ENCODE assay signal across 19 cellular contexts in genomic region chr9:16282216-16282615, GRCh38.
DNase-seq lines count a peak whose midpoint lies in the region; ATAC-seq and TF ChIP-seq lines count a peak whose summit lies in the region.
"Had no signal": no experiment of that assay in that cellular context is flagged by ENCODE, and none has a peak within 500 bp of the region (broad histone marks: within the 10 kb centered on the region; RNA-seq: fewer than 3 reads in every experiment).

No MANE protein-coding gene starts in this region.

- H3K9me3 ChIP-seq in GM23248 (ENCODE audit: low read depth) (no peaks in the 10 kb centered on the region), SK-N-MC (ENCODE audit: low read depth, low read length) (no peaks in the 10 kb centered on the region), sigmoid colon (no peaks in the 10 kb centered on the region)
- no peaks in the 10 kb centered on the region for H3K9me3 ChIP-seq in CD4-positive, alpha-beta T cell (ENCODE audit: control insufficient read depth, low read length)
- H3K9me3 ChIP-seq: right atrium auricular region, upper lobe of right lung had no signal

- H3K4me1 Mint-ChIP-seq in T-cell, result no peaks in the 10 kb centered on the region
- no peaks in the 10 kb centered on the region for H3K4me1 Mint-ChIP-seq in CD4-positive, alpha-beta T cell (ENCODE audit: low read depth)
- H3K4me1 Mint-ChIP-seq: naive thymus-derived CD4-positive, alpha-beta T cell had no signal

- no peak for ATAC-seq in T-cell (replicated peaks in 1 of 4)
- ATAC-seq in CD4-positive, alpha-beta T cell (ENCODE audit: poor library complexity), result no peak
- ATAC-seq: naive thymus-derived CD4-positive, alpha-beta T cell; upper lobe of right lung had no signal

- H3K27ac ChIP-seq in GM23248 (no peak overlapping the region), SK-N-MC (no peak overlapping the region), sigmoid colon (peak overlapping the region in 3 of 4 donors; percentile 53 to 73 (median 68))
- no peak overlapping the region for H3K27ac ChIP-seq in CD4-positive, alpha-beta T cell (ENCODE audit: low read depth, low read length)
- H3K27ac ChIP-seq: left ventricle myocardium inferior, right atrium auricular region, upper lobe of right lung had no signal

- no peaks in the 10 kb centered on the region for H3K9me2 ChIP-seq in GM23248 (ENCODE audit: insufficient read depth)

- TF ChIP-seq EP300 in sigmoid colon (IDR thresholded peaks at IDR 0.05), result no peak

- POLR2A ChIA-PET in T-cell (lab: Charles Lee), result no interaction called here
- POLR2A ChIA-PET in CD4-positive, alpha-beta T cell (lab: Charles Lee), result no interaction called here

- no peak overlapping the region for H2AFZ ChIP-seq in GM23248

- H3K4me2 ChIP-seq in GM23248 (ENCODE audit: unreplicated experiment), result no peak overlapping the region

- H3K4me3 ChIP-seq in GM23248, result no peak overlapping the region
- H3K4me3 ChIP-seq in SK-N-MC, result no peak overlapping the region
- no peak overlapping the region for H3K4me3 ChIP-seq in fibroblast of the aortic adventitia (ENCODE audit: low read depth, low read length)
- H3K4me3 ChIP-seq in sigmoid colon, result no peak overlapping the region
- H3K4me3 ChIP-seq: left ventricle myocardium inferior, right atrium auricular region, upper lobe of right lung had no signal

- H3K36me3 ChIP-seq in GM23248 (ENCODE audit: low read depth) (no peaks in the 10 kb centered on the region), SK-N-MC (ENCODE audit: insufficient read depth, low read length) (no peaks in the 10 kb centered on the region), sigmoid colon (no peaks in the 10 kb centered on the region)
- H3K36me3 ChIP-seq: left ventricle myocardium inferior, right atrium auricular region, upper lobe of right lung had no signal

- no peak overlapping the region for H3K4me3 Mint-ChIP-seq in T-cell
- no peak overlapping the region for H3K4me3 Mint-ChIP-seq in CD4-positive, alpha-beta T cell
- H3K4me3 Mint-ChIP-seq: naive thymus-derived CD4-positive, alpha-beta T cell had no signal

- intact Hi-C loops in sigmoid colon (cut with DNase I), result no loop called here
- intact Hi-C loops in CD4-positive, alpha-beta T cell (cut with DNase I, micrococcal nuclease), result no loop called here

- in situ Hi-C loops in GM23248 (cut with MboI), result no loop called here

- no peaks in the 10 kb centered on the region for H3K36me3 Mint-ChIP-seq in T-cell
- no peaks in the 10 kb centered on the region for H3K36me3 Mint-ChIP-seq in CD4-positive, alpha-beta T cell (ENCODE audit: low read depth)
- H3K36me3 Mint-ChIP-seq: naive thymus-derived CD4-positive, alpha-beta T cell had no signal

- CTCF ChIA-PET in T-cell (lab: Charles Lee), result no interaction called here
- CTCF ChIA-PET in CD4-positive, alpha-beta T cell (lab: Charles Lee), result no interaction called here

- H3K27ac Mint-ChIP-seq in T-cell, result no peak overlapping the region
- no peak overlapping the region for H3K27ac Mint-ChIP-seq in CD4-positive, alpha-beta T cell
- H3K27ac Mint-ChIP-seq: naive thymus-derived CD4-positive, alpha-beta T cell had no signal

- peaks cover 4 to 5% (median 4%) of the 10 kb centered on the region in 3 donors for H3K9me3 Mint-ChIP-seq in T-cell
- H3K9me3 Mint-ChIP-seq in CD4-positive, alpha-beta T cell, result peaks cover 2% of the 10 kb centered on the region

- H3K27me3 Mint-ChIP-seq in T-cell, result no peaks in the 10 kb centered on the region
- no peaks in the 10 kb centered on the region for H3K27me3 Mint-ChIP-seq in CD4-positive, alpha-beta T cell

- no peaks in the 10 kb centered on the region for H3K79me2 ChIP-seq in GM23248 (ENCODE audit: insufficient read depth)

- H3F3A ChIP-seq in GM23248 (ENCODE audit: insufficient read depth), result no peaks in the 10 kb centered on the region

- WGBS in GM23248 (ENCODE audit: low coverage in 1 of 2, low lambda C conversion rate in 2 of 2, missing lambda C conversion rate in 2 of 2), 2 experiments, result 75 to 78% methylated on average over 2 of the region's 2 CpGs
- 82% methylated on average over 2 of the region's 2 CpGs for WGBS in sigmoid colon, 2 donors

- H3K4me1 ChIP-seq in GM23248 (ENCODE audit: insufficient read depth) (no peaks in the 10 kb centered on the region), sigmoid colon (peaks cover 0 to 33% (median 28%) of the 10 kb centered on the region in 4 donors)
- H3K4me1 ChIP-seq: left ventricle myocardium inferior, right atrium auricular region had no signal

- TF ChIP-seq CTCF in fibroblast of the aortic adventitia (IDR thresholded peaks at IDR 0.05; ENCODE audit: insufficient read depth, low read length) (no peak), sigmoid colon (IDR thresholded peaks at IDR 0.05) (no peak)
- TF ChIP-seq CTCF in CD4-positive, alpha-beta T cell (IDR thresholded peaks at IDR 0.05), result no peak

- no peak for TF ChIP-seq POLR2A in sigmoid colon (IDR thresholded peaks at IDR 0.05)

- DNase-seq in GM23248 (peak; percentile 35), SK-N-MC (ENCODE audit: low read depth, low spot score) (peak; percentile 10), fibroblast of the aortic adventitia (ENCODE audit: low read depth) (peak; percentile 58), sigmoid colon (no peak), NCI-H69 (lab: John Stamatoyannopoulos, UW) (no peak), T-cell (no peak), NCI-H524 (lab: John Stamatoyannopoulos, UW) (no peak)
- DNase-seq in CD4-positive, alpha-beta T cell, result no peak
- DNase-seq: activated CD4-positive, CD25-positive, alpha-beta regulatory T cell treated with anti-CD3 and anti-CD28 coated beads, Interleukin-2, amount 50 U/mL, for 72 hours; activated CD8-positive, alpha-beta memory T cell treated with anti-CD3 and anti-CD28 coated beads, Interleukin-2, amount 50 U/mL, for 48 hours; activated naive CD4-positive, alpha-beta T cell treated with anti-CD3 and anti-CD28 coated beads, Interleukin-2, amount 50 U/mL, for 16 hours; caudate nucleus; GF-D8; left ventricle myocardium inferior; naive thymus-derived CD4-positive, alpha-beta T cell; OCI-M1; stimulated activated CD4-positive, alpha-beta T cell treated with anti-CD3 and anti-CD28 coated beads, Interleukin-4, amount 100 ng/mL, for 4 hours; upper lobe of right lung had no signal

- H3K27me3 ChIP-seq in GM23248 (replicated peaks; ENCODE audit: insufficient read depth), result no peaks in the 10 kb centered on the region
- H3K27me3 ChIP-seq in sigmoid colon, result no peaks in the 10 kb centered on the region
- H3K27me3 ChIP-seq in CD4-positive, alpha-beta T cell (ENCODE audit: control insufficient read depth, insufficient read depth, low read length), result no peaks in the 10 kb centered on the region
- H3K27me3 ChIP-seq: right atrium auricular region, upper lobe of right lung had no signal

- H3K9ac ChIP-seq in GM23248, result no peak overlapping the region
- H3K9ac ChIP-seq in SK-N-MC (ENCODE audit: insufficient read length), result no peak overlapping the region

- H4K20me1 ChIP-seq in GM23248 (ENCODE audit: insufficient read depth), result no peaks in the 10 kb centered on the region

Comparison
In these comparisons a context has a peak if more than half of its experiments do, and no peak if none do; other contexts are left out.
1. DNase-seq: peak in GM23248 (single experiment), SK-N-MC (single experiment) and fibroblast of the aortic adventitia (single experiment); none in sigmoid colon (single experiment), NCI-H69 (single experiment), T-cell (0 of 34), NCI-H524 (0 of 2) and CD4-positive, alpha-beta T cell (0 of 10).
2. H3K27ac ChIP-seq: peak in sigmoid colon (3 of 4); none in GM23248 (single experiment), SK-N-MC (single experiment) and CD4-positive, alpha-beta T cell (single experiment).